In the genomic region with DNA sequence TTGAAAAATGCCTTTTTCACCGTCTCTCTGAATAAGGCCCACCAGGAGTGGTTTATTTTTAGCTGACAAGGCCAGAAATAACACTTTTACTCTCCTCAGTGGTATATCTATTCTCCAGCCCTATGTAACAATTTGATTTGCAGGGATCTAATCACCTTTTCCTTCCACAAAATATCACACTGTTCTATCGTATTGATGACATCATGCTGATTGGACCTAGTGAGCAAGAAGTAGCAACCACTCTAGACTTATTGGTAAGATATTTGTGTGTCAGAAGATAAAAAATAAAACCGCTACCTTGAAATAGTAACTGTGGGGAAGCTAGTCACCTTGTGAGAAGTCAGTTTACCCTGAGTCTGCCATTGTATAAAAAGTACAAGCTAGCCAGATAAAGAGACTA, we compare ENCODE assay signal across 29 cellular contexts. TPM values are rescaled to one million over a fixed set of nuclear protein-coding genes. Genes with fewer than 3 reads are reported as not detected.
DNase-seq lines count a peak whose midpoint lies in the region; ATAC-seq, FAIRE-seq and TF ChIP-seq lines count a peak whose summit lies in the region.
"Had no signal": no experiment of that assay in that cellular context is flagged by ENCODE, and none has a peak within 500 bp of the region (broad histone marks: within the 10 kb centered on the region; RNA-seq: fewer than 3 reads in every experiment).

No MANE protein-coding gene starts in this region.

- no peak for ATAC-seq in HG03039 (IDR thresholded peaks at IDR 0.05; ENCODE audit: unreplicated experiment)

- in situ Hi-C loops in mammary epithelial cell (cut with MboI; ENCODE audit: low sequenced_read_pairs in 2 of 2): no loop called here

- CTCF ChIA-PET in HEK293 (lab: Yijun Ruan, JAX) (interaction anchor here (0.5 to 1.3 kb wide), 5 partner anchors 17 to 587 kb away, joined by 3 to 4 read pairs (median 3); no protein-coding TSS in a partner anchor), endothelial cell of umbilical vein (lab: Charles Lee) (no interaction called here), mammary epithelial cell (lab: Charles Lee; ENCODE audit: low non-redundant PET) (no interaction called here)

- dilution Hi-C loops in endothelial cell of umbilical vein (cut with MboI; ENCODE audit: extremely low pct_ligation_motif_present, low sequenced_read_pairs) (no loop called here), mammary epithelial cell (cut with HindIII; ENCODE audit: low sequenced_read_pairs) (no loop called here)

- no peak overlapping the region for H3K27ac ChIP-seq in HEK293 (ENCODE audit: extremely low read depth, low read depth, low read length)
- H3K27ac ChIP-seq in astrocyte (ENCODE audit: low read depth, low read length): no peak overlapping the region
- H3K27ac ChIP-seq in endothelial cell of umbilical vein (ENCODE audit: insufficient read depth, low read depth, low read length): no peak overlapping the region
- H3K27ac ChIP-seq in testis: no peak overlapping the region
- no peak overlapping the region for H3K27ac ChIP-seq in mammary epithelial cell (ENCODE audit: insufficient read depth, low read depth, low read length)
- H3K27ac ChIP-seq: BLaER1 had no signal

- H3K79me2 ChIP-seq in astrocyte (ENCODE audit: insufficient read depth, low read length) (no peaks in the 10 kb centered on the region), endothelial cell of umbilical vein (ENCODE audit: control insufficient read depth, insufficient read depth, low read length) (no peaks in the 10 kb centered on the region), mammary epithelial cell (ENCODE audit: insufficient read depth, low read length) (no peaks in the 10 kb centered on the region)

- H3K4me3 ChIP-seq in HEK293 (ENCODE audit: low read depth, low read length): no peak overlapping the region
- H3K4me3 ChIP-seq in astrocyte (ENCODE audit: insufficient read depth, low read depth, low read length): no peak overlapping the region
- H3K4me3 ChIP-seq in endothelial cell of umbilical vein (replicated peaks in 1 of 3; ENCODE audit: insufficient read depth in 1 of 3, low read depth in 1 of 3, low read length in 3 of 3): no peak overlapping the region
- no peak overlapping the region for H3K4me3 ChIP-seq in testis
- no peak overlapping the region for H3K4me3 ChIP-seq in mammary epithelial cell (replicated peaks in 1 of 3; ENCODE audit: insufficient read depth in 1 of 3, low read depth in 2 of 3, low read length in 3 of 3)
- H3K4me3 ChIP-seq: BLaER1 had no signal

- POLR2A ChIA-PET in HEK293 (lab: Yijun Ruan, JAX) (no interaction called here), endothelial cell of umbilical vein (lab: Charles Lee) (no interaction called here)

- no peaks in the 10 kb centered on the region for H3K9me3 Mint-ChIP-seq in astrocyte (ENCODE audit: unreplicated experiment)

- TF ChIP-seq POLR2A in GM12892 (IDR thresholded peaks at IDR 0.05; ENCODE audit: low read depth, low read length) (no peak), endothelial cell of umbilical vein (IDR thresholded peaks at IDR 0.05; ENCODE audit: low read depth, low read length) (no peak), testis (IDR thresholded peaks at IDR 0.05) (no peak)

- FAIRE-seq in GM12892 (lab: Jason Lieb, UNC): peak; percentile 65
- peak; percentile 97 for FAIRE-seq in astrocyte (lab: Jason Lieb, UNC)
- FAIRE-seq in endothelial cell of umbilical vein (lab: Jason Lieb, UNC): peak; percentile 68
- no peak for FAIRE-seq in urothelium cell line (lab: Jason Lieb, UNC)
- FAIRE-seq: GM18507 had no signal

- no peaks in the 10 kb centered on the region for H3K27me3 ChIP-seq in astrocyte (ENCODE audit: insufficient read depth, low read length)
- H3K27me3 ChIP-seq in endothelial cell of umbilical vein (ENCODE audit: control insufficient read depth in 2 of 2, insufficient read depth in 2 of 2, low read length in 2 of 2): no peaks in the 10 kb centered on the region
- H3K27me3 ChIP-seq in testis: no peaks in the 10 kb centered on the region
- H3K27me3 ChIP-seq in mammary epithelial cell (ENCODE audit: insufficient read depth, low read length): peaks cover 4% of the 10 kb centered on the region
- H3K27me3 ChIP-seq: BE2C had no signal

- DNase-seq in GM12892 (ENCODE audit: insufficient read length): no peak
- DNase-seq in astrocyte (ENCODE audit: low read depth): no peak
- no peak for DNase-seq in endothelial cell of umbilical vein (ENCODE audit: low read depth, low spot score)
- no peak for DNase-seq in urothelium cell line (ENCODE audit: low spot score)
- DNase-seq in testis: no peak
- DNase-seq in mammary epithelial cell: no peak
- DNase-seq: 8988T; ACHN; BE2C; C1 segment of cervical spinal cord; CD4-positive, alpha-beta memory T cell; CD4-positive, CD25-positive, alpha-beta regulatory T cell; CD8-positive, alpha-beta memory T cell; COR-L47; DMS 273 treated with DMSO at 0.1 percent for 48 hours; DMS153; DMS79; DND-41; EL; GDM1 had no signal

- no peaks in the 10 kb centered on the region for H3K9me3 ChIP-seq in HEK293 (ENCODE audit: control insufficient read depth, insufficient read depth, low read depth, low read length)
- H3K9me3 ChIP-seq in astrocyte (ENCODE audit: insufficient read depth, low read depth, low read length): no peaks in the 10 kb centered on the region
- no peaks in the 10 kb centered on the region for H3K9me3 ChIP-seq in endothelial cell of umbilical vein (replicated peaks; ENCODE audit: control insufficient read depth, insufficient read depth, low read length)
- no peaks in the 10 kb centered on the region for H3K9me3 ChIP-seq in testis
- H3K9me3 ChIP-seq in mammary epithelial cell (replicated peaks; ENCODE audit: insufficient read depth, low read length): no peaks in the 10 kb centered on the region
- H3K9me3 ChIP-seq: BE2C, BLaER1 had no signal

- H3K4me3 Mint-ChIP-seq in astrocyte (ENCODE audit: unreplicated experiment): no peak overlapping the region
- H3K4me3 Mint-ChIP-seq: CD14-positive monocyte; CD4-positive, alpha-beta memory T cell; CD4-positive, CD25-positive, alpha-beta regulatory T cell; CD8-positive, alpha-beta memory T cell had no signal

- TF ChIP-seq CTCF in HEK293 (tag by site-specific recombination; IDR thresholded peaks at IDR 0.05) (no peak), astrocyte (IDR thresholded peaks at IDR 0.05; ENCODE audit: insufficient read depth, low read depth, low read length) (no peak), endothelial cell of umbilical vein (IDR thresholded peaks at IDR 0.05; ENCODE audit: extremely low read depth in 1 of 2, insufficient read depth in 1 of 2, low read depth in 1 of 2, low read length in 2 of 2) (no peak), testis (IDR thresholded peaks at IDR 0.05) (no peak), mammary epithelial cell (conservative IDR thresholded peaks at IDR 0.05 in 1 of 2, IDR thresholded peaks at IDR 0.05 in 1 of 2; ENCODE audit: extremely low read depth in 1 of 2, insufficient read depth in 1 of 2, low read depth in 1 of 2, low read length in 2 of 2) (no peak)

- H2AFZ ChIP-seq in astrocyte (ENCODE audit: low read depth, low read length) (no peak overlapping the region), endothelial cell of umbilical vein (ENCODE audit: low read depth, low read length) (no peak overlapping the region), mammary epithelial cell (ENCODE audit: low read depth, low read length) (no peak overlapping the region)

- no peaks in the 10 kb centered on the region for H4K20me1 ChIP-seq in astrocyte (ENCODE audit: insufficient read depth, low read length)
- H4K20me1 ChIP-seq in endothelial cell of umbilical vein (replicated peaks; ENCODE audit: control insufficient read depth, extremely low read depth, insufficient read depth, low read length): no peaks in the 10 kb centered on the region
- no peaks in the 10 kb centered on the region for H4K20me1 ChIP-seq in mammary epithelial cell (ENCODE audit: insufficient read depth, low read length)
- H4K20me1 ChIP-seq: BLaER1 had no signal

- no peaks in the 10 kb centered on the region for H3K4me1 Mint-ChIP-seq in astrocyte (ENCODE audit: low read depth, unreplicated experiment)
- H3K4me1 Mint-ChIP-seq: CD14-positive monocyte; CD4-positive, alpha-beta memory T cell; CD4-positive, CD25-positive, alpha-beta regulatory T cell; CD8-positive, alpha-beta memory T cell had no signal

- no peaks in the 10 kb centered on the region for H3K9me1 ChIP-seq in endothelial cell of umbilical vein (replicated peaks; ENCODE audit: control insufficient read depth, extremely low read depth, insufficient read depth, low read length)

- no peak overlapping the region for H3K27ac Mint-ChIP-seq in astrocyte (ENCODE audit: unreplicated experiment)
- H3K27ac Mint-ChIP-seq: CD14-positive monocyte; CD4-positive, alpha-beta memory T cell; CD4-positive, CD25-positive, alpha-beta regulatory T cell; CD8-positive, alpha-beta memory T cell had no signal

- H3K36me3 ChIP-seq in HEK293 (ENCODE audit: control insufficient read depth in 2 of 2, insufficient read depth in 1 of 2, low read length in 2 of 2): no peaks in the 10 kb centered on the region
- H3K36me3 ChIP-seq in astrocyte (ENCODE audit: insufficient read depth, low read length): no peaks in the 10 kb centered on the region
- no peaks in the 10 kb centered on the region for H3K36me3 ChIP-seq in endothelial cell of umbilical vein (ENCODE audit: control insufficient read depth in 2 of 2, extremely low read depth in 1 of 2, insufficient read depth in 2 of 2, low read length in 2 of 2)
- no peaks in the 10 kb centered on the region for H3K36me3 ChIP-seq in testis (ENCODE audit: low read depth, missing control alignments)
- H3K36me3 ChIP-seq in mammary epithelial cell (ENCODE audit: insufficient read depth, low read length): no peaks in the 10 kb centered on the region
- H3K36me3 ChIP-seq: BE2C, BLaER1 had no signal

- H3K9ac ChIP-seq in astrocyte (ENCODE audit: low read length) (no peak overlapping the region), endothelial cell of umbilical vein (replicated peaks; ENCODE audit: extremely low read depth, insufficient read depth, low read length) (no peak overlapping the region), mammary epithelial cell (ENCODE audit: insufficient read depth, low read length) (no peak overlapping the region)
- H3K9ac ChIP-seq: BLaER1 had no signal

- 33 to 76% methylated on average over 3 of the region's 3 CpGs for WGBS in testis, 2 donors
- WGBS in mammary epithelial cell (ENCODE audit: low coverage, missing lambda C conversion rate): 60% methylated on average over 3 of the region's 3 CpGs

- H3K4me1 ChIP-seq in HEK293 (ENCODE audit: control insufficient read depth, insufficient read depth, low read length): no peaks in the 10 kb centered on the region
- no peaks in the 10 kb centered on the region for H3K4me1 ChIP-seq in astrocyte (ENCODE audit: insufficient read depth, low read length)
- no peaks in the 10 kb centered on the region for H3K4me1 ChIP-seq in endothelial cell of umbilical vein (ENCODE audit: control insufficient read depth, extremely low read depth, insufficient read depth, low read length)
- no peaks in the 10 kb centered on the region for H3K4me1 ChIP-seq in testis
- H3K4me1 ChIP-seq in mammary epithelial cell (ENCODE audit: insufficient read depth, low read length): no peaks in the 10 kb centered on the region
- H3K4me1 ChIP-seq: BE2C, BLaER1 had no signal

- H3K4me2 ChIP-seq in astrocyte (ENCODE audit: low read length) (no peak overlapping the region), endothelial cell of umbilical vein (ENCODE audit: insufficient read depth, low read length) (no peak overlapping the region), mammary epithelial cell (ENCODE audit: insufficient read depth, low read depth, low read length) (no peak overlapping the region)
- H3K4me2 ChIP-seq: BLaER1 had no signal

- intact Hi-C loops in endothelial cell of umbilical vein (cut with micrococcal nuclease): no loop called here
- intact Hi-C loops in testis (cut with DNase I; ENCODE audit: low total_unique reads): no loop called here
- intact Hi-C loops in mammary epithelial cell (cut with micrococcal nuclease): no loop called here

- H3K36me3 Mint-ChIP-seq in astrocyte (ENCODE audit: low read depth, unreplicated experiment): no peaks in the 10 kb centered on the region
- H3K36me3 Mint-ChIP-seq: CD14-positive monocyte; CD4-positive, alpha-beta memory T cell; CD4-positive, CD25-positive, alpha-beta regulatory T cell; CD8-positive, alpha-beta memory T cell had no signal

- BruUV-seq in endothelial cell of umbilical vein (replicated peaks; lab: Mats Ljungman, UMichigan) (no TSS peak), mammary epithelial cell (replicated peaks; lab: Mats Ljungman, UMichigan) (no TSS peak)

- no peaks in the 10 kb centered on the region for H3K27me3 Mint-ChIP-seq in astrocyte (ENCODE audit: low read depth, unreplicated experiment)
- H3K27me3 Mint-ChIP-seq: CD4-positive, alpha-beta memory T cell; CD4-positive, CD25-positive, alpha-beta regulatory T cell had no signal

RNA-seq across cellular contexts. Expression of a gene that starts 27.7 kb away (rescaled TPM):
- polyA plus RNA-seq in GM12892 (2012; ENCODE audit: missing spikeins): 0.15 TPM
- not detected in 2 replicates for total RNA-seq in astrocyte
- total RNA-seq in endothelial cell of umbilical vein: not detected in 2 replicates
- not detected in 2 replicates for polyA plus RNA-seq in endothelial cell of umbilical vein
- not detected in 2 replicates for polyA plus RNA-seq in endothelial cell of umbilical vein (2011; cell fraction: cytosol; rRNA removed)
- polyA plus RNA-seq in endothelial cell of umbilical vein (2011; cell fraction: nucleus; rRNA removed): not detected in 2 replicates
- not detected in 2 replicates for polyA plus RNA-seq in endothelial cell of umbilical vein (2012)
- not detected in 2 replicates for polyA minus RNA-seq in endothelial cell of umbilical vein
- polyA minus RNA-seq in endothelial cell of umbilical vein (2011; cell fraction: cytosol; rRNA and poly(A)+ RNA removed): not detected
- polyA minus RNA-seq in endothelial cell of umbilical vein (2011; cell fraction: nucleus; rRNA and poly(A)+ RNA removed): not detected in 2 replicates
- total RNA-seq in testis: not detected
- polyA plus RNA-seq in testis (ENCODE audit: insufficient read depth, low read depth, low replicate concordance): 0.34 TPM
- not detected for total RNA-seq in mammary epithelial cell
- polyA plus RNA-seq in mammary epithelial cell: not detected
- not detected for polyA minus RNA-seq in mammary epithelial cell
- total RNA-seq: A673; CD4-positive, alpha-beta memory T cell; CD4-positive, CD25-positive, alpha-beta regulatory T cell; CD8-positive, alpha-beta memory T cell; Daoy; G401 had no signal
- polyA plus RNA-seq: AG04450; CD14-positive monocyte; CD4-positive, alpha-beta memory T cell; CD4-positive, CD25-positive, alpha-beta regulatory T cell; CD8-positive, alpha-beta memory T cell had no signal
